Comparison of ENCODE assay signal across 10 cellular contexts in the genomic region with DNA sequence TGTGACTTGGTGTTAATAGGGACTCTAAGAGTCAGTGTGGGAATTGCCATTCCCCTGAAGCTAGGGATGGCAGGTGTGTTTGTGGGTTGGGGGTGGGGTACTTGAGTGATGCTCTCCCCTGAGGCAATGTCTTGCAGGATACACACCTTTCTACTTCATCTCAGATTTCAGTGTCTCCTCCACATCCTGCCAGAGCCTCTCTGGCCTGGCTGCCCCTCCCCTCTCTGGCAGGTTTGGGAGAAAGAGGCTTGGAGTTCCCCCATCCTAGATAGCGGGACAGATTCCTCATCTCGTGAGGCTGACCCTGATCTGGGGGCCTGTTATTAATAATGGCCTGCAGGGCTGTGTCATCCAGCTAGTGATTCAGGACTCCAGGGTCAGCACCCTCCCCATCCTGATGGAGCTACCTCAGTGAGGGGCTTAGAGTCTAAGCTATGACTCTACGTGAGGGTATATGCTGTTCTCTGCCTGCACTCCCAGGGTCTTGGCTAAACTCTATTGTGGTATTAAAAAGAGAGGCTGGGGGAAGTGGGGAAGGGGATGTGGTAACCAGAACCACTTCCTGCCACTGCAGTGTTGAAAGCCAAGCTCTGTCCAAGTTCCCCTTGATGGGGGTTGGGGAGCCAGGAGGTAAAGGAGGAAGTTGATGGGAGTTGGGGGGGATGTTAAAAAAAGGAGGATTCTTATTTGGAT. TPM values are rescaled to one million over a fixed set of nuclear protein-coding genes. Genes with fewer than 3 reads are reported as not detected.
DNase-seq lines count a peak whose midpoint lies in the region; ATAC-seq lines count a peak whose summit lies in the region.
"Had no signal": no experiment of that assay in that cellular context is flagged by ENCODE, and none has a peak within 500 bp of the region (broad histone marks: within the 10 kb centered on the region; RNA-seq: fewer than 3 reads in every experiment).

No MANE protein-coding gene starts in this region.

- peak; percentile 31 for DNase-seq in NCI-H510A treated with DMSO at 0.1 percent for 48 hours (lab: John Stamatoyannopoulos, UW)
- no peak for DNase-seq in NCI-H510A (lab: John Stamatoyannopoulos, UW)
- DNase-seq in NCI-H226 = peak; percentile 12
- DNase-seq in sciatic nerve (ENCODE audit: low spot score) = no peak
- no peak for DNase-seq in GM19240 (ENCODE audit: insufficient read length, low spot score)

- peaks cover 6 to 7% of the 10 kb centered on the region in 2 donors for H3K4me1 ChIP-seq in duodenal mucosa (ENCODE audit: control insufficient read depth in 1 of 2, insufficient read depth in 2 of 2, low read length in 2 of 2)
- H3K4me1 ChIP-seq: tibial artery had no signal

- peak overlapping the region; percentile 8 to 28 for H3K4me3 ChIP-seq in duodenal mucosa (ENCODE audit: low read depth in 1 of 2, low read length in 2 of 2)
- H3K4me3 ChIP-seq: SK-N-MC, tibial artery had no signal

- H3K36me3 ChIP-seq in duodenal mucosa (ENCODE audit: control insufficient read depth in 1 of 2, insufficient read depth in 2 of 2, low read length in 2 of 2) = no peaks in the 10 kb centered on the region
- H3K36me3 ChIP-seq: tibial artery had no signal

- H3K9me3 ChIP-seq in duodenal mucosa (ENCODE audit: control insufficient read depth in 1 of 2, low read length in 2 of 2) = no peaks in the 10 kb centered on the region
- H3K9me3 ChIP-seq: tibial artery had no signal

- intact Hi-C loops in sciatic nerve (cut with DNase I) = no loop called here

- H3K9ac ChIP-seq in duodenal mucosa (ENCODE audit: low read depth in 1 of 2, low read length in 2 of 2) = peak overlapping the region in 1 of 2 donors; percentile 38

- ATAC-seq in sciatic nerve = peak; percentile 83
- ATAC-seq in GM18502 (IDR thresholded peaks at IDR 0.05; ENCODE audit: poor library complexity, unreplicated experiment) = no peak
- ATAC-seq in GM21786 (IDR thresholded peaks at IDR 0.05; ENCODE audit: unreplicated experiment) = no peak

- peaks cover 20 to 23% of the 10 kb centered on the region in 2 donors for H3K27me3 ChIP-seq in duodenal mucosa (ENCODE audit: control insufficient read depth in 1 of 2, insufficient read depth in 2 of 2, low read length in 2 of 2)

- H3K27ac ChIP-seq in duodenal mucosa (ENCODE audit: low read depth, low read length) = no peak overlapping the region
- H3K27ac ChIP-seq: SK-N-MC, tibial artery had no signal

RNA-seq across cellular contexts. Expression of a gene that starts 3.7 kb away (rescaled TPM):
- total RNA-seq in sciatic nerve = 5.0 TPM

RNA-seq across cellular contexts. Expression of a gene that starts 24.1 kb away (rescaled TPM):
- total RNA-seq in sciatic nerve = 3.9 TPM

RNA-seq across cellular contexts. Expression of a gene that starts 33.0 kb away (rescaled TPM):
- 22.3 TPM for total RNA-seq in sciatic nerve

Comparison
In these comparisons a context has a peak if more than half of its experiments do, and no peak if none do; other contexts are left out.
1. DNase-seq: peak in NCI-H510A treated with DMSO at 0.1 percent for 48 hours (single experiment) and NCI-H226 (single experiment); none in NCI-H510A (single experiment), sciatic nerve (single experiment) and GM19240 (single experiment).